In the genomic region with DNA sequence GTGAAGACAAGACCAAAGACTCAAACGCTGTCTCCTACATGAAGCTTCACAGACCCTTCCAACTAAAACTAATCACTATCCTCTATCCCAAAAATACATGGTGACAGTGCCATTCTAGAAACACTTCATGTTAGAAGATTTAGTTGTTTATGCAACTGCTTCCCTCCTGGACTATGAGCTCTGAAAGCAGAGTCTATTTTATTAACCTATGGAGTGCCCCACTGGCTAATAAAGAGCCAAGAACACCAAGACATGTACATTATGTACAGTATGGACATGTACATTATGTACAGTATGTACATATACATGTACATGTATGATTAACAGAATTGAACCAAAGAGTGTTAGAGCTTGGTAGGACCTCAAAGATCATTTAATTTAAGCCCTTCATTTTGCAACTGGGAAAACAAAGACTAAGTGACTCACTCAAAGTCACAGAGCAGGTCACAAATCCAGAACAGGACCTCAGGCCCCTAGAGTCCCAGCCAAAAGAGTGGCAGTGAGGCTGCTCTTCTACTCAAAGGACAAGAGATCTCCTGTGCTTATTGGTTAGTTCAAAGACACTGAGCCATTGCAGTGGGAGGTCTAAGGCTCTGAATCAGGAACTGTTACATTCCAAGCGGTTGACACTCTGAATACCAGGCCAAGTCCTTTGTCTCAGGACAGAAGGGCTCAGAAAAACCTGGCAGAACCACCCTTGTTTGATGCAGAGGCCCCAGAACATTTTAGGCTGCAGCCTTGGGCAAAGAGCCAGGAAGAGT, we compare ENCODE assay signal across 8 cellular contexts.
DNase-seq lines count a peak whose midpoint lies in the region; ATAC-seq and TF ChIP-seq lines count a peak whose summit lies in the region.
"Had no signal": no experiment of that assay in that cellular context is flagged by ENCODE, and none has a peak within 500 bp of the region (broad histone marks: within the 10 kb centered on the region; RNA-seq: fewer than 3 reads in every experiment).

No MANE protein-coding gene starts in this region.

- H3K9me3 ChIP-seq in iPS DF 6.9 (ENCODE audit: control insufficient read depth, insufficient read depth, low read length) (no peaks in the 10 kb centered on the region), thoracic aorta (no peaks in the 10 kb centered on the region)

- H3K27ac ChIP-seq in iPS DF 6.9 (ENCODE audit: low read length) (no peak overlapping the region), thoracic aorta (peak overlapping the region; percentile 28 to 46)

- H3K36me3 ChIP-seq in iPS DF 6.9 (ENCODE audit: control insufficient read depth, insufficient read depth, low read length) (no peaks in the 10 kb centered on the region), thoracic aorta (no peaks in the 10 kb centered on the region)

- in situ Hi-C loops in T47D (cut with HindIII; ENCODE audit: low pct_unique_long_range_greater_than_20kb, low sequenced_read_pairs): no loop called here

- ATAC-seq in thoracic aorta (ENCODE audit: insufficient number of reproducible peaks, low FRiP score, low read depth) (peak; percentile 69), HG03159 (IDR thresholded peaks at IDR 0.05; ENCODE audit: unreplicated experiment) (no peak)

- H3K4me1 ChIP-seq in iPS DF 6.9 (ENCODE audit: control insufficient read depth, insufficient read depth, low read length) (peaks cover 2% of the 10 kb centered on the region; the same call in 1 of the 2 replicates), thoracic aorta (ENCODE audit: control insufficient read depth in 1 of 2, low read depth in 2 of 2) (peaks cover 3 to 19% of the 10 kb centered on the region in 2 donors)

- H3K4me3 ChIP-seq in iPS DF 6.9 (ENCODE audit: low read length): no peak overlapping the region
- H3K4me3 ChIP-seq in thoracic aorta: no peak overlapping the region

- H3K27me3 ChIP-seq in iPS DF 6.9 (ENCODE audit: control insufficient read depth, insufficient read depth, low read length) (no peaks in the 10 kb centered on the region), thoracic aorta (replicated peaks; ENCODE audit: insufficient read depth) (no peaks in the 10 kb centered on the region)

- WGBS in iPS DF 6.9 (ENCODE audit: insufficient coverage, insufficient read length): no CpG with 5 or more reads among the region's 2 CpGs

- no peak for TF ChIP-seq CTCF in thoracic aorta (IDR thresholded peaks at IDR 0.05)

- DNase-seq in HS-5 (ENCODE audit: low read depth): peak; percentile 49
- DNase-seq in T47D (ENCODE audit: low read depth in 1 of 2, low spot score in 1 of 2): peak; percentile 26 to 96
- DNase-seq in iPS DF 6.9 (ENCODE audit: low read depth, low spot score): peak; percentile 47
- no peak for DNase-seq in thoracic aorta (ENCODE audit: low spot score)
- DNase-seq in GDM1 (lab: John Stamatoyannopoulos, UW): no peak
- no peak for DNase-seq in stimulated activated CD4-positive, alpha-beta T cell treated with anti-CD3 and anti-CD28 coated beads, Interleukin-12 subunit alpha, Interleukin-12 subunit beta, amount 100 ng/mL, for 4 hours
- DNase-seq: stimulated activated CD4-positive, alpha-beta T cell treated with anti-CD3 and anti-CD28 coated beads, Interleukin-15, amount 100 ng/mL, for 24 hours had no signal

Comparison
In these comparisons a context has a peak if more than half of its experiments do, and no peak if none do; other contexts are left out.
1. DNase-seq: peak in HS-5 (single experiment), T47D (2 of 2) and iPS DF 6.9 (single experiment); none in thoracic aorta (single experiment), GDM1 (single experiment) and stimulated activated CD4-positive, alpha-beta T cell treated with anti-CD3 and anti-CD28 coated beads, Interleukin-12 subunit alpha, Interleukin-12 subunit beta, amount 100 ng/mL, for 4 hours (single experiment).